ENCODE assay signal across 9 cellular contexts in genomic region chr4:85639946-85640345, GRCh38.
"Had no signal": no experiment of that assay in that cellular context is flagged by ENCODE, and none has a peak within 500 bp of the region (broad histone marks: within the 10 kb centered on the region; RNA-seq: fewer than 3 reads in every experiment).

No MANE protein-coding gene starts in this region.

- H3K27ac ChIP-seq: KMS-11 had no signal

- FAIRE-seq: H1, H54, HTR-8/SVneo had no signal

- H3K9ac ChIP-seq: KMS-11 had no signal

- ATAC-seq: GM23338 had no signal

- H3K4me2 ChIP-seq: GM23338, KMS-11 had no signal

- H3K4me3 ChIP-seq: GM23338 had no signal

- H2AFZ ChIP-seq: GM23338 had no signal

- DNase-seq: H9, HCEC 1CT, IMR-90, KBM-7 had no signal

- H3K4me3 Mint-ChIP-seq: GM23338, H9 had no signal

- H3K9me3 Mint-ChIP-seq: GM23338, H9 had no signal

- H3K27ac Mint-ChIP-seq: GM23338, H9 had no signal
